In the genomic region with DNA sequence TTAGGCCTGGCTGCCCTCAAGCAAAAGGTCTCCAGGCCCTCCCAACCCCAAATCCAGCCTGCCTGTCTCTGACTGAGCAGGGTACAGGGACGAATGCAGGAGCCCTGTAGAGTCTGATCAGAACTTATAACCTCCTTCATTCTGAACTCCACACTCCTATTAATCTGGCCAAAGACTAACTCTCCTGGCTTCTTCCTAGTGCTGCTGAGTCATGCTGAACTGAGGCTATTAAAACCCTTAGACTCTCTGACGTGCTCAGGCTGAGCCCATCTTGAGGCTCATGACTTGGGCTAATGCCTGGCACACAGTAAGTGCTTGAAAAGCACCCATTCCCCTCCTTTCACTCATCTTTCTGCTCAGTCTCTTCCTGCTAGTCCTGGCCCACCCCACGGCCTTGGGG, we compare ENCODE assay signal across 16 cellular contexts.
A peak's percentile ranks its signal among the peaks of the same experiment; 100 is the strongest.
DNase-seq lines count a peak whose midpoint lies in the region; ATAC-seq and TF ChIP-seq lines count a peak whose summit lies in the region.
"Had no signal": no experiment of that assay in that cellular context is flagged by ENCODE, and none has a peak within 500 bp of the region (broad histone marks: within the 10 kb centered on the region; RNA-seq: fewer than 3 reads in every experiment).

No MANE protein-coding gene starts in this region.

- no peak for TF ChIP-seq CTCF in epithelial cell of esophagus (IDR thresholded peaks at IDR 0.05; ENCODE audit: insufficient read depth, low read depth, low read length, missing control alignments)
- no peak for TF ChIP-seq CTCF in upper lobe of left lung (IDR thresholded peaks at IDR 0.05)

- intact Hi-C loops in left ventricle myocardium superior (cut with micrococcal nuclease), result no loop called here

- H3K9me3 ChIP-seq in upper lobe of left lung, result no peaks in the 10 kb centered on the region
- H3K9me3 ChIP-seq: vagina had no signal

- TF ChIP-seq EP300 in upper lobe of left lung (IDR thresholded peaks at IDR 0.05), result no peak

- H3K27ac ChIP-seq in upper lobe of left lung, result no peak overlapping the region
- H3K27ac ChIP-seq: vagina, VCaP had no signal

- H3K4me1 ChIP-seq in upper lobe of left lung, result no peaks in the 10 kb centered on the region
- H3K4me1 ChIP-seq: vagina had no signal

- H3K36me3 ChIP-seq in upper lobe of left lung, result peaks cover 0 to 27% (median 23%) of the 10 kb centered on the region in 4 donors
- H3K36me3 ChIP-seq: vagina had no signal

- no peaks in the 10 kb centered on the region for H3K27me3 ChIP-seq in upper lobe of left lung
- H3K27me3 ChIP-seq: vagina had no signal

- DNase-seq in A172 (ENCODE audit: low spot score), result peak; percentile 59
- peak; percentile 25 for DNase-seq in EH (ENCODE audit: low read depth)
- peak; percentile 25 for DNase-seq in RKO (ENCODE audit: low spot score)
- DNase-seq in epithelial cell of esophagus (ENCODE audit: low read depth), result peak; percentile 7
- no peak for DNase-seq in left ventricle myocardium superior
- no peak for DNase-seq in upper lobe of left lung
- no peak for DNase-seq in stimulated activated CD4-positive, alpha-beta T cell treated with anti-CD3 and anti-CD28 coated beads, Interleukin-15, amount 100 ng/mL, for 24 hours
- DNase-seq: effector memory CD4-positive, alpha-beta T cell; Kasumi-1; NCI-H187; NCI-H774; retina; stimulated activated CD4-positive, alpha-beta T cell treated with anti-CD3 and anti-CD28 coated beads, Interleukin-1b, Interleukin-23, amount 100 ng/mL, for 48 hours had no signal

- H3K4me3 ChIP-seq in epithelial cell of esophagus (ENCODE audit: low read length), result no peak overlapping the region
- no peak overlapping the region for H3K4me3 ChIP-seq in upper lobe of left lung
- H3K4me3 ChIP-seq: vagina had no signal

- 88 to 96% methylated on average over 2 to 3 of the region's 3 CpGs for WGBS in upper lobe of left lung, 2 donors

- no peak for TF ChIP-seq POLR2A in upper lobe of left lung (IDR thresholded peaks at IDR 0.05)

- ATAC-seq in left ventricle myocardium superior (no peak), HG03280 (IDR thresholded peaks at IDR 0.05; ENCODE audit: unreplicated experiment) (no peak), upper lobe of left lung (ENCODE audit: low FRiP score in 2 of 2) (no peak)

Comparison
In these comparisons a context has a peak if more than half of its experiments do, and no peak if none do; other contexts are left out.
1. DNase-seq: peak in A172 (single experiment), EH (single experiment), RKO (single experiment) and epithelial cell of esophagus (single experiment); none in left ventricle myocardium superior (single experiment), upper lobe of left lung (0 of 2) and stimulated activated CD4-positive, alpha-beta T cell treated with anti-CD3 and anti-CD28 coated beads, Interleukin-15, amount 100 ng/mL, for 24 hours (single experiment).